Comparison of ENCODE assay signal across 1 cellular context in the genomic region with DNA sequence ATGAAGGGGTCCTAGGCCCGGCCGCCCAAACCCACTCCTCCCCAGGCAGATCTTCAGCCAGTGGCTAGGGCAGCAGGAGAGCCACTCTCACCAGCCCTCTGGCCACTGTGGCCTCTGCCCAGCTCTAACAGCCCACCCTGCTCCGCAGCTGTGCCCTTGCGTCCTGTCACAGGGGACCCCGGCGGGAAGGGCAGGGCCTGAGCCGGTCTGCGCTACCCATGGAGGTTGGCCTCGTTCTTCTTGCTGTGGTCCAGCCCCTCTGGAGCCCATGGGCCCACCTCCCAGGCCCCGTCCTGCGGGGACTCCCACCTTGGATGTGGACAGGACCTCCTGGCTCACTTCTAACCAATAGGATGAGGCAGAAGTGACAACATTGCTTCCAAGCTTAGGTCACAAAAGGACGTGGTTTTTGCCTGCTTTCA.
TF ChIP-seq lines count a peak whose summit lies in the region.

No MANE protein-coding gene starts in this region.

TF ChIP-seq in HepG2, 621 proteins besides CTCF, POLR2A, EP300 and RAD21:
- TF ChIP-seq MTF2 (CRISPR knock-in tag; IDR thresholded peaks at IDR 0.05; ENCODE audit: borderline replicate concordance) (no peak), RELA (CRISPR knock-in tag; IDR thresholded peaks at IDR 0.05) (no peak), ZNF446 (CRISPR knock-in tag; IDR thresholded peaks at IDR 0.05) (peak; percentile 37; the same call in 1 of the 2 replicates), KMT2A (CRISPR knock-in tag; IDR thresholded peaks at IDR 0.05) (no peak), ZNF746 (CRISPR knock-in tag; IDR thresholded peaks at IDR 0.05) (no peak), DR1 (CRISPR knock-in tag; IDR thresholded peaks at IDR 0.05) (0 out of 2 replicates have a peak, but pooled peaks have one; percentile 26), ATF7 (IDR thresholded peaks at IDR 0.05) (no peak), ATF7 (CRISPR knock-in tag; IDR thresholded peaks at IDR 0.05) (0 out of 2 replicates have a peak, but pooled peaks have one; percentile 7), MXI1 (IDR thresholded peaks at IDR 0.05; ENCODE audit: borderline replicate concordance, low read depth, low read length) (no peak), TRIM24 (CRISPR knock-in tag; IDR thresholded peaks at IDR 0.05) (0 out of 2 replicates have a peak, but pooled peaks have one; percentile 33), ZC3H13 (CRISPR knock-in tag; IDR thresholded peaks at IDR 0.05) (no peak), NONO (IDR thresholded peaks at IDR 0.05) (no peak), NONO (CRISPR knock-in tag; conservative IDR thresholded peaks at IDR 0.05) (no peak), FOXA1 (IDR thresholded peaks at IDR 0.05) (no peak), FOXA1 (CRISPR knock-in tag; IDR thresholded peaks at IDR 0.05) (no peak)
- TF ChIP-seq, protein P1, sequence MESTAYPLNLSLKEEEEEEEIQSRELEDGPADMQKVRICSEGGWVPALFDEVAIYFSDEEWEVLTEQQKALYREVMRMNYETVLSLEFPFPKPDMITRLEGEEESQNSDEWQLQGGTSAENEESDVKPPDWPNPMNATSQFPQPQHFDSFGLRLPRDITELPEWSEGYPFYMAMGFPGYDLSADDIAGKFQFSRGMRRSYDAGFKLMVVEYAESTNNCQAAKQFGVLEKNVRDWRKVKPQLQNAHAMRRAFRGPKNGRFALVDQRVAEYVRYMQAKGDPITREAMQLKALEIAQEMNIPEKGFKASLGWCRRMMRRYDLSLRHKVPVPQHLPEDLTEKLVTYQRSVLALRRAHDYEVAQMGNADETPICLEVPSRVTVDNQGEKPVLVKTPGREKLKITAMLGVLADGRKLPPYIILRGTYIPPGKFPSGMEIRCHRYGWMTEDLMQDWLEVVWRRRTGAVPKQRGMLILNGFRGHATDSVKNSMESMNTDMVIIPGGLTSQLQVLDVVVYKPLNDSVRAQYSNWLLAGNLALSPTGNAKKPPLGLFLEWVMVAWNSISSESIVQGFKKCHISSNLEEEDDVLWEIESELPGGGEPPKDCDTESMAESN (CRISPR knock-in tag; conservative IDR thresholded peaks at IDR 0.05): no peak
- TF ChIP-seq, protein P2, sequence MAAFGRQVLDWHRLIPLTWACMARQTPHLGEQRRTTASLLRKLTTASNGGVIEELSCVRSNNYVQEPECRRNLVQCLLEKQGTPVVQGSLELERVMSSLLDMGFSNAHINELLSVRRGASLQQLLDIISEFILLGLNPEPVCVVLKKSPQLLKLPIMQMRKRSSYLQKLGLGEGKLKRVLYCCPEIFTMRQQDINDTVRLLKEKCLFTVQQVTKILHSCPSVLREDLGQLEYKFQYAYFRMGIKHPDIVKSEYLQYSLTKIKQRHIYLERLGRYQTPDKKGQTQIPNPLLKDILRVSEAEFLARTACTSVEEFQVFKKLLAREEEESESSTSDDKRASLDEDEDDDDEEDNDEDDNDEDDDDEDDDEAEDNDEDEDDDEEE (CRISPR knock-in tag; IDR thresholded peaks at IDR 0.05): 0 out of 2 replicates have a peak, but pooled peaks have one; percentile 30
TF ChIP-seq in HepG2: peak in this region for 5.
